Comparison of ENCODE assay signal across 17 cellular contexts in the genomic region with DNA sequence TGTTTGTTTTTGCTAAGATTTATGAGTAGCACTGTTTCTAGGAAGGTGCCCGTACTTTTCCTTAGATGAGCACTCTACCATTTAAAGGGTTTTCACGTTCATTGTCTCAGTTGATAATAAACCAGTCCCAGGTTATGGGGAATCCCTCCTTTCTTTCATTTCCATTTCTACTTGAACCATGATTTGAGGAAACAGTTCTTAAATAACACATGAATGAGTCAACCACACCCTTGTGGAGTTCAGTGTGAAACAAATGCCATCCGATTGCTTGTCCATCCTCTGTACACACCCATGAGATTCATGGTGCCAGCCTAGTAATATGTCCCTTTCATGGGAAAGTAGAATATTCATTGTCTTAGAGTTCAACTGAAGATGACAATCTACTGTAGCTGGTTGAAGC. TPM values are rescaled to one million over a fixed set of nuclear protein-coding genes. Genes with fewer than 3 reads are reported as not detected.
DNase-seq lines count a peak whose midpoint lies in the region; ATAC-seq and TF ChIP-seq lines count a peak whose summit lies in the region.
"Had no signal": no experiment of that assay in that cellular context is flagged by ENCODE, and none has a peak within 500 bp of the region (broad histone marks: within the 10 kb centered on the region; RNA-seq: fewer than 3 reads in every experiment).

No MANE protein-coding gene starts in this region.

- peaks cover 13% of the 10 kb centered on the region for H3K36me3 Mint-ChIP-seq in endothelial cell (ENCODE audit: low read depth, unreplicated experiment)
- H3K36me3 Mint-ChIP-seq: CD14-positive monocyte had no signal

- H3K4me3 ChIP-seq in OCI-LY3 (ENCODE audit: low read length): no peak overlapping the region
- H3K4me3 ChIP-seq: BLaER1 treated with 17β-estradiol and CSF1 and Interleukin-3, amounts not matched to agents 10 nM and 100 nM; GM23248 had no signal

- no peaks in the 10 kb centered on the region for H3K9me3 Mint-ChIP-seq in endothelial cell (ENCODE audit: unreplicated experiment)
- H3K9me3 Mint-ChIP-seq: CD4-positive, alpha-beta T cell; CD8-positive, alpha-beta memory T cell had no signal

- no peak overlapping the region for H3K27ac ChIP-seq in OCI-LY3 (ENCODE audit: low read length)
- H3K27ac ChIP-seq: 22Rv1; BLaER1 treated with 17β-estradiol and CSF1 and Interleukin-3, amounts not matched to agents 10 nM and 100 nM; GM23248 had no signal

- no peak overlapping the region for H3K4me3 Mint-ChIP-seq in endothelial cell (ENCODE audit: unreplicated experiment)
- H3K4me3 Mint-ChIP-seq: B cell; CD14-positive monocyte; CD4-positive, alpha-beta T cell; CD8-positive, alpha-beta memory T cell had no signal

- no peaks in the 10 kb centered on the region for H3K9me3 ChIP-seq in OCI-LY3 (ENCODE audit: insufficient read depth, low read length)

- DNase-seq in Caki2 (ENCODE audit: low read depth): peak; percentile 37
- peak; percentile 70 for DNase-seq in kidney tubule cell (ENCODE audit: low spot score)
- no peak for DNase-seq in endothelial cell (ENCODE audit: low spot score)
- DNase-seq in stimulated activated CD4-positive, alpha-beta T cell treated with anti-CD3 and anti-CD28 coated beads, Interleukin-15, amount 100 ng/mL, for 24 hours: no peak
- DNase-seq: Calu3; CD4-positive, alpha-beta T cell; CD8-positive, alpha-beta memory T cell; DND-41; GM23248; H7; HCEC 1CT had no signal

- no peak overlapping the region for H2AFZ ChIP-seq in OCI-LY3 (ENCODE audit: low read depth, low read length)
- H2AFZ ChIP-seq: GM23248 had no signal

- peaks cover 9% of the 10 kb centered on the region for H3K4me1 Mint-ChIP-seq in endothelial cell (ENCODE audit: unreplicated experiment)
- H3K4me1 Mint-ChIP-seq: B cell, CD14-positive monocyte had no signal

- H3K27ac Mint-ChIP-seq in endothelial cell (ENCODE audit: unreplicated experiment): no peak overlapping the region
- H3K27ac Mint-ChIP-seq: B cell; CD14-positive monocyte; CD4-positive, alpha-beta T cell had no signal

- H3K4me2 ChIP-seq in OCI-LY3 (ENCODE audit: low read length): peak overlapping the region; percentile 11; the same call in 1 of the 2 replicates

- in situ Hi-C loops in Caki2 (cut with HindIII; ENCODE audit: low pct_unique_long_range_greater_than_20kb, low sequenced_read_pairs): no loop called here

- H3K27me3 Mint-ChIP-seq in endothelial cell (ENCODE audit: unreplicated experiment): peaks cover 1% of the 10 kb centered on the region
- H3K27me3 Mint-ChIP-seq: CD4-positive, alpha-beta T cell had no signal

- ATAC-seq in HG03095 (IDR thresholded peaks at IDR 0.05; ENCODE audit: unreplicated experiment): no peak

- no peak overlapping the region for H3K9ac ChIP-seq in OCI-LY3 (ENCODE audit: low read length)
- H3K9ac ChIP-seq: BLaER1 treated with 17β-estradiol and CSF1 and Interleukin-3, amounts not matched to agents 10 nM and 100 nM; GM23248 had no signal

- TF ChIP-seq CTCF in OCI-LY3 (IDR thresholded peaks at IDR 0.05; ENCODE audit: low read depth, low read length) (no peak), endothelial cell (IDR thresholded peaks at IDR 0.05; ENCODE audit: unreplicated experiment) (no peak)

- no peaks in the 10 kb centered on the region for H3K79me2 ChIP-seq in OCI-LY3 (ENCODE audit: low read length)

- H3K4me1 ChIP-seq in OCI-LY3 (ENCODE audit: low read length): peaks cover 17% of the 10 kb centered on the region

- H3K36me3 ChIP-seq in OCI-LY3 (replicated peaks; ENCODE audit: low read depth, low read length): no peaks in the 10 kb centered on the region

- H3K27me3 ChIP-seq in OCI-LY3 (ENCODE audit: low read depth, low read length): no peaks in the 10 kb centered on the region
- H3K27me3 ChIP-seq: BLaER1 treated with 17β-estradiol and CSF1 and Interleukin-3, amounts not matched to agents 10 nM and 100 nM had no signal

- H4K20me1 ChIP-seq in OCI-LY3 (ENCODE audit: insufficient read depth, low read length): no peaks in the 10 kb centered on the region

RNA-seq across cellular contexts. Expression of a gene that starts 23.1 kb away (rescaled TPM):
- 1.1 and 3.2 TPM in 2 replicates for total RNA-seq in Caki2 (2014; rRNA removed; shearing (Covaris generic); ENCODE audit: low replicate concordance)
- total RNA-seq in endothelial cell (ENCODE audit: unreplicated experiment): 16.2 TPM
- total RNA-seq: GM23248 had no signal

Comparison
In these comparisons a context has a peak if more than half of its experiments do, and no peak if none do; other contexts are left out.
1. DNase-seq: peak in Caki2 (single experiment) and kidney tubule cell (single experiment); none in endothelial cell (single experiment) and stimulated activated CD4-positive, alpha-beta T cell treated with anti-CD3 and anti-CD28 coated beads, Interleukin-15, amount 100 ng/mL, for 24 hours (single experiment).